13 cellular contexts compared by ENCODE assay signal in genomic region chr6:142929751-142930358, GRCh38. TPM values are rescaled to one million over a fixed set of nuclear protein-coding genes. Genes with fewer than 3 reads are reported as not detected.
DNase-seq lines count a peak whose midpoint lies in the region; ATAC-seq and TF ChIP-seq lines count a peak whose summit lies in the region.
"Had no signal": no experiment of that assay in that cellular context is flagged by ENCODE, and none has a peak within 500 bp of the region (broad histone marks: within the 10 kb centered on the region; RNA-seq: fewer than 3 reads in every experiment).

No MANE protein-coding gene starts in this region.

- WGBS in psoas muscle, 3 donors: 10 to 39% (median 13%) methylated on average over 1 of the region's 1 CpG

- DNase-seq in activated CD4-positive, alpha-beta T cell treated with anti-CD3 and anti-CD28 coated beads for 36 hours: no peak
- DNase-seq in activated CD4-positive, alpha-beta T cell treated with anti-CD3 and anti-CD28 coated beads for 1 hour: no peak
- DNase-seq in LHCN-M2 (ENCODE audit: low read depth) (peak; percentile 51), cardiac fibroblast (ENCODE audit: low read depth in 2 of 2) (peak; percentile 49 to 63), psoas muscle (no peak), glomerular visceral epithelial cell (ENCODE audit: extremely low spot score) (no peak), epidermal melanocyte (ENCODE audit: insufficient read length, low spot score) (no peak)
- DNase-seq: adrenal gland, MV-4-11, NCI-H446 had no signal

- peak overlapping the region; percentile 93 for H3K27ac ChIP-seq in psoas muscle
- H3K27ac ChIP-seq: adrenal gland, RWPE1, suprapubic skin had no signal

- H3K4me3 ChIP-seq in cardiac fibroblast (replicated peaks in 1 of 2; ENCODE audit: low read depth in 2 of 2, low read length in 2 of 2) (no peak overlapping the region), psoas muscle (no peak overlapping the region)
- H3K4me3 ChIP-seq: adrenal gland, suprapubic skin had no signal

- peak; percentile 31 for ATAC-seq in activated CD4-positive, alpha-beta T cell treated with anti-CD3 and anti-CD28 coated beads for 36 hours
- ATAC-seq in psoas muscle (peak in 3 of 4 donors; percentile 13 to 45 (median 30)), HG03354 (IDR thresholded peaks at IDR 0.05; ENCODE audit: poor library complexity, severe bottlenecking, unreplicated experiment) (no peak)

- no peaks in the 10 kb centered on the region for H3K27me3 Mint-ChIP-seq in activated CD4-positive, alpha-beta T cell treated with anti-CD3 and anti-CD28 coated beads for 36 hours

- H3K27me3 ChIP-seq in psoas muscle (ENCODE audit: insufficient read depth in 3 of 3, low read length in 2 of 3): no peaks in the 10 kb centered on the region
- H3K27me3 ChIP-seq: adrenal gland, suprapubic skin had no signal

- no peaks in the 10 kb centered on the region for H3K9me3 Mint-ChIP-seq in activated CD4-positive, alpha-beta T cell treated with anti-CD3 and anti-CD28 coated beads for 36 hours (ENCODE audit: low read depth)

- POLR2A ChIA-PET in activated CD4-positive, alpha-beta T cell treated with anti-CD3 and anti-CD28 coated beads for 36 hours (lab: Charles Lee): interaction anchor here (1.0 to 1.5 kb wide), 5 partner anchors 14 to 87 kb away, joined by 3 to 8 read pairs (median 4); no protein-coding TSS in a partner anchor

- H3K4me3 Mint-ChIP-seq in activated CD4-positive, alpha-beta T cell treated with anti-CD3 and anti-CD28 coated beads for 36 hours: peak overlapping the region; percentile 92

- peaks cover 28% of the 10 kb centered on the region for H3K36me3 Mint-ChIP-seq in activated CD4-positive, alpha-beta T cell treated with anti-CD3 and anti-CD28 coated beads for 36 hours (ENCODE audit: low read depth)

- CTCF ChIA-PET in activated CD4-positive, alpha-beta T cell treated with anti-CD3 and anti-CD28 coated beads for 36 hours (lab: Charles Lee): interaction anchor here (1.0 to 7.0 kb wide), 5 partner anchors 9 to 237 kb away, joined by 4 to 57 read pairs (median 8); no protein-coding TSS in a partner anchor

- peak overlapping the region; percentile 99 for H3K27ac Mint-ChIP-seq in activated CD4-positive, alpha-beta T cell treated with anti-CD3 and anti-CD28 coated beads for 36 hours

- peaks cover 79% of the 10 kb centered on the region for H3K4me1 ChIP-seq in psoas muscle

- intact Hi-C loops in activated CD4-positive, alpha-beta T cell treated with anti-CD3 and anti-CD28 coated beads for 36 hours (cut with DNase I, micrococcal nuclease): no loop called here
- intact Hi-C loops in psoas muscle (cut with DNase I): loop anchor here in 1 of 2 donors (5.0 kb wide), 1 partner anchor 43 kb away; no protein-coding TSS in a partner anchor

- H3K4me1 Mint-ChIP-seq in activated CD4-positive, alpha-beta T cell treated with anti-CD3 and anti-CD28 coated beads for 36 hours: peaks cover 76% of the 10 kb centered on the region

- H3K9me3 ChIP-seq in psoas muscle: no peaks in the 10 kb centered on the region
- H3K9me3 ChIP-seq: adrenal gland, suprapubic skin had no signal

- H3K36me3 ChIP-seq in psoas muscle (ENCODE audit: insufficient read depth in 1 of 2, low read depth in 1 of 2): no peaks in the 10 kb centered on the region
- H3K36me3 ChIP-seq: adrenal gland, suprapubic skin had no signal

- TF ChIP-seq CTCF in cardiac fibroblast (IDR thresholded peaks at IDR 0.05; ENCODE audit: low read depth, low read length): no peak
- TF ChIP-seq CTCF in psoas muscle (IDR thresholded peaks at IDR 0.05): no peak

RNA-seq across cellular contexts. Expression of gene HIVEP2, which starts 15.1 kb away (rescaled TPM):
- total RNA-seq in activated CD4-positive, alpha-beta T cell treated with anti-CD3 and anti-CD28 coated beads for 36 hours: 10 to 100 TPM; 30.7 to 33.6 TPM
- total RNA-seq in LHCN-M2 (2014; rRNA removed): 11.8 and 15.1 TPM in 2 replicates
- polyA plus RNA-seq in LHCN-M2 (2012): 4.2 TPM
- 10 to 100 TPM; 22.6 to 39.7 (median 29.0) TPM for total RNA-seq in psoas muscle
- 10 to 100 TPM in 1 of 3 donors, 1 to 10 TPM in 2; 6.2 to 15.1 (median 6.3) TPM for polyA plus RNA-seq in psoas muscle

Comparison
In these comparisons a context has a peak if more than half of its experiments do, and no peak if none do; other contexts are left out.
1. DNase-seq: peak in LHCN-M2 (single experiment) and cardiac fibroblast (2 of 2); none in activated CD4-positive, alpha-beta T cell treated with anti-CD3 and anti-CD28 coated beads for 36 hours (single experiment), activated CD4-positive, alpha-beta T cell treated with anti-CD3 and anti-CD28 coated beads for 1 hour (single experiment), psoas muscle (0 of 2), glomerular visceral epithelial cell (single experiment) and epidermal melanocyte (single experiment).